In the genomic region with DNA sequence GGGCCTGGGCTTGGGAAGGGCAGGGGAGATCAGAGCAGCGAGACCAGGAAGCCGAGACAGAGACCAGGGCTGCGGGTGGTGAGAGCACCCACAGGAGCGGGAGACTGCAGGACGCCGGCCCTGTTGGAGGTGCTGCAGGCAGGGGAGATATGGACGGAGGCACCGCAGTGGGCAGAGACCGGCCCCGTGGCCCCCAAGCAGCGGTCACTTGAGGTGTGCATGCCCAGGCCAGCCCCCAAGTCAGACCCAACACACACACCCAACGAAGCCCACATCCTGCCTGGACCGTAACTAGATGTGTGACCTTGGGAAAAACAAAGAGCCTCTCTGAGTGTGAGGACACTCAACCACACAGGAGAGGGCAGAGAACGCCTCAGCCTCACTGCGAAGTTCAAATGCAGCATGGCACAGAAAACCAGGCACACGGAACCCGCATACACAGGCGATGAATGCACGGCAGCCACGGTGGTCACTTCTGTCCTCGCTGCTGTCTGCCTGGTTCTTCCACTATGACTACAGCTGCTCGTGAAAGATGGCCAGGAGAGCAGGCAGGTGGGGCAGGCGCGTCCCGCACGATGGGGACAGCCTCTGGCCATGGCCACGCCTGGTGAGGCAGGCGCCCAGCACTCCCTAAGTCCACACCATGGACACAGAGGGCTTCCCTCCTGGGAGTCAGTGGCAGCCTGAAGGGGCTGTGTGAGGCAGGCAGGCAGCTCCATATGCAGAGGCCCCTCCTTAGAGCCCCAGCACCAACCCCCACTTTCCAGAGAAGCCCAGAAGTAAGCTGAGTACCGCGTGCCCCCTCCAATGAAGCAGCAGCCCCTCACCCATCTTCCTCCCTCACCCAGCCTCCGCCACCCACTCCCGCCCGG, we compare ENCODE assay signal across 1 cellular context.
TF ChIP-seq lines count a peak whose summit lies in the region.

No MANE protein-coding gene starts in this region.

TF ChIP-seq in HepG2, 621 proteins besides CTCF, POLR2A, EP300 and RAD21 (continued from another document):
- TF ChIP-seq, protein P1, sequence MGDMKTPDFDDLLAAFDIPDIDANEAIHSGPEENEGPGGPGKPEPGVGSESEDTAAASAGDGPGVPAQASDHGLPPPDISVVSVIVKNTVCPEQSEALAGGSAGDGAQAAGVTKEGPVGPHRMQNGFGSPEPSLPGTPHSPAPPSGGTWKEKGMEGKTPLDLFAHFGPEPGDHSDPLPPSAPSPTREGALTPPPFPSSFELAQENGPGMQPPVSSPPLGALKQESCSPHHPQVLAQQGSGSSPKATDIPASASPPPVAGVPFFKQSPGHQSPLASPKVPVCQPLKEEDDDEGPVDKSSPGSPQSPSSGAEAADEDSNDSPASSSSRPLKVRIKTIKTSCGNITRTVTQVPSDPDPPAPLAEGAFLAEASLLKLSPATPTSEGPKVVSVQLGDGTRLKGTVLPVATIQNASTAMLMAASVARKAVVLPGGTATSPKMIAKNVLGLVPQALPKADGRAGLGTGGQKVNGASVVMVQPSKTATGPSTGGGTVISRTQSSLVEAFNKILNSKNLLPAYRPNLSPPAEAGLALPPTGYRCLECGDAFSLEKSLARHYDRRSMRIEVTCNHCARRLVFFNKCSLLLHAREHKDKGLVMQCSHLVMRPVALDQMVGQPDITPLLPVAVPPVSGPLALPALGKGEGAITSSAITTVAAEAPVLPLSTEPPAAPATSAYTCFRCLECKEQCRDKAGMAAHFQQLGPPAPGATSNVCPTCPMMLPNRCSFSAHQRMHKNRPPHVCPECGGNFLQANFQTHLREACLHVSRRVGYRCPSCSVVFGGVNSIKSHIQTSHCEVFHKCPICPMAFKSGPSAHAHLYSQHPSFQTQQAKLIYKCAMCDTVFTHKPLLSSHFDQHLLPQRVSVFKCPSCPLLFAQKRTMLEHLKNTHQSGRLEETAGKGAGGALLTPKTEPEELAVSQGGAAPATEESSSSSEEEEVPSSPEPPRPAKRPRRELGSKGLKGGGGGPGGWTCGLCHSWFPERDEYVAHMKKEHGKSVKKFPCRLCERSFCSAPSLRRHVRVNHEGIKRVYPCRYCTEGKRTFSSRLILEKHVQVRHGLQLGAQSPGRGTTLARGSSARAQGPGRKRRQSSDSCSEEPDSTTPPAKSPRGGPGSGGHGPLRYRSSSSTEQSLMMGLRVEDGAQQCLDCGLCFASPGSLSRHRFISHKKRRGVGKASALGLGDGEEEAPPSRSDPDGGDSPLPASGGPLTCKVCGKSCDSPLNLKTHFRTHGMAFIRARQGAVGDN (CRISPR knock-in tag; IDR thresholded peaks at IDR 0.05), result peak; percentile 88
- TF ChIP-seq, protein P2, sequence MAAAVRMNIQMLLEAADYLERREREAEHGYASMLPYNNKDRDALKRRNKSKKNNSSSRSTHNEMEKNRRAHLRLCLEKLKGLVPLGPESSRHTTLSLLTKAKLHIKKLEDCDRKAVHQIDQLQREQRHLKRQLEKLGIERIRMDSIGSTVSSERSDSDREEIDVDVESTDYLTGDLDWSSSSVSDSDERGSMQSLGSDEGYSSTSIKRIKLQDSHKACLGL (CRISPR knock-in tag; IDR thresholded peaks at IDR 0.05), result 0 out of 2 replicates have a peak, but pooled peaks have one; percentile 49
- TF ChIP-seq ZFX (CRISPR knock-in tag; IDR thresholded peaks at IDR 0.05; ENCODE audit: low read depth) (peak; percentile 42; the same call in 1 of the 2 replicates), FOXO1 (CRISPR knock-in tag; IDR thresholded peaks at IDR 0.05) (no peak), CHCHD3 (CRISPR knock-in tag; IDR thresholded peaks at IDR 0.05) (no peak), ZNF468 (CRISPR knock-in tag; IDR thresholded peaks at IDR 0.05) (0 out of 2 replicates have a peak, but pooled peaks have one; percentile 16), NONO (IDR thresholded peaks at IDR 0.05) (no peak), NONO (CRISPR knock-in tag; conservative IDR thresholded peaks at IDR 0.05) (no peak; the same call in 1 of the 2 replicates), FOXA3 (CRISPR knock-in tag; IDR thresholded peaks at IDR 0.05) (peak; percentile 15; the same call in 1 of the 2 replicates), HNRNPL (IDR thresholded peaks at IDR 0.05; ENCODE audit: low read depth, low read length) (peak; percentile 91), SUZ12 (IDR thresholded peaks at IDR 0.05; ENCODE audit: low read depth, low read length) (no peak), ZNF747 (CRISPR knock-in tag; IDR thresholded peaks at IDR 0.05; ENCODE audit: borderline replicate concordance) (peak; percentile 32; the same call in 1 of the 2 replicates), EEA1 (CRISPR knock-in tag; IDR thresholded peaks at IDR 0.05; ENCODE audit: borderline replicate concordance) (peak; percentile 80; the same call in 1 of the 2 replicates), MTA3 (CRISPR knock-in tag; IDR thresholded peaks at IDR 0.05) (no peak), NCOA1 (CRISPR knock-in tag; IDR thresholded peaks at IDR 0.05) (no peak), RXRB (CRISPR knock-in tag; IDR thresholded peaks at IDR 0.05; ENCODE audit: borderline replicate concordance) (peak; percentile 59; the same call in 1 of the 2 replicates), ZMAT3 (CRISPR knock-in tag; conservative IDR thresholded peaks at IDR 0.05) (no peak), ZBTB7A (CRISPR knock-in tag; IDR thresholded peaks at IDR 0.05) (no peak), ZNF891 (CRISPR knock-in tag; IDR thresholded peaks at IDR 0.05) (no peak), ZNF746 (CRISPR knock-in tag; IDR thresholded peaks at IDR 0.05) (no peak), ZNF33A (CRISPR knock-in tag; IDR thresholded peaks at IDR 0.05; ENCODE audit: borderline replicate concordance) (no peak)
- TF ChIP-seq, protein P3, sequence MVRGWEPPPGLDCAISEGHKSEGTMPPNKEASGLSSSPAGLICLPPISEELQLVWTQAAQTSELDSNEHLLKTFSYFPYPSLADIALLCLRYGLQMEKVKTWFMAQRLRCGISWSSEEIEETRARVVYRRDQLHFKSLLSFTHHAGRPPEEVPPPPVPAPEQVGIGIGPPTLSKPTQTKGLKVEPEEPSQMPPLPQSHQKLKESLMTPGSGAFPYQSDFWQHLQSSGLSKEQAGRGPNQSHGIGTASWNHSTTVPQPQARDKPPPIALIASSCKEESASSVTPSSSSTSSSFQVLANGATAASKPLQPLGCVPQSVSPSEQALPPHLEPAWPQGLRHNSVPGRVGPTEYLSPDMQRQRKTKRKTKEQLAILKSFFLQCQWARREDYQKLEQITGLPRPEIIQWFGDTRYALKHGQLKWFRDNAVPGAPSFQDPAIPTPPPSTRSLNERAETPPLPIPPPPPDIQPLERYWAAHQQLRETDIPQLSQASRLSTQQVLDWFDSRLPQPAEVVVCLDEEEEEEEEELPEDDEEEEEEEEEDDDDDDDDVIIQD (CRISPR knock-in tag; IDR thresholded peaks at IDR 0.05; ENCODE audit: low read depth), result no peak
- TF ChIP-seq, protein P4, sequence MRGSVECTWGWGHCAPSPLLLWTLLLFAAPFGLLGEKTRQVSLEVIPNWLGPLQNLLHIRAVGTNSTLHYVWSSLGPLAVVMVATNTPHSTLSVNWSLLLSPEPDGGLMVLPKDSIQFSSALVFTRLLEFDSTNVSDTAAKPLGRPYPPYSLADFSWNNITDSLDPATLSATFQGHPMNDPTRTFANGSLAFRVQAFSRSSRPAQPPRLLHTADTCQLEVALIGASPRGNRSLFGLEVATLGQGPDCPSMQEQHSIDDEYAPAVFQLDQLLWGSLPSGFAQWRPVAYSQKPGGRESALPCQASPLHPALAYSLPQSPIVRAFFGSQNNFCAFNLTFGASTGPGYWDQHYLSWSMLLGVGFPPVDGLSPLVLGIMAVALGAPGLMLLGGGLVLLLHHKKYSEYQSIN (CRISPR knock-in tag; IDR thresholded peaks at IDR 0.05; ENCODE audit: borderline replicate concordance), result no peak
TF ChIP-seq in HepG2: peak in this region for 74.
